In the genomic region with DNA sequence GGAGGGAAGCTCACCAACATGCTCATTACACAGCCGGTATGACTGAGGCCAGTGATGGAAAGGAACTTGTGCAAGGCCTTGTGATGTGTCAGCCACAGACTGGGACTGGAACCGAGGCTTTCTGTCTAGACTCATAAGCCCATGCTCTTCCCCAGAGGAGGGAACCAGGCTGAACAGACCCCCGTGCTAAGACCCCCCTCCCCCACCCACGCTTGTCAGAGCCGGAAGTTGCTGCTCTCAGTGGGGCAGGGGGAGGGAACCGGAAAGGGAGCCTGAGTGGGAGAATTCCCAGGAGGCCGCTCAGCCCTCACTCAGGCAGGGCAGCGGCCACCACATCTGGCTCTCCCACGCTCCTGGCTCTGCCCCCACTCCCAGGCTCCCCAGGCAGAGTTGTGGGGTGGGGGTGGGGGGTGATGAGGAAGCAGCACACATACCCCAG, we compare ENCODE assay signal across 1 cellular context.
TF ChIP-seq lines count a peak whose summit lies in the region.

No MANE protein-coding gene starts in this region.

TF ChIP-seq in H1, 55 proteins besides CTCF, POLR2A, EP300 and RAD21:
- TF ChIP-seq RBBP5 (IDR thresholded peaks at IDR 0.05; ENCODE audit: borderline replicate concordance, low read depth, low read length): no peak
TF ChIP-seq in H1: peak in this region for 0.
